In genomic region chr18:63342206-63342605, GRCh38 we compare ENCODE assay signal across 8 cellular contexts. TPM values are rescaled to one million over a fixed set of nuclear protein-coding genes. Genes with fewer than 3 reads are reported as not detected.
DNase-seq lines count a peak whose midpoint lies in the region; ATAC-seq, FAIRE-seq and TF ChIP-seq lines count a peak whose summit lies in the region.

No MANE protein-coding gene starts in this region.

- H3K27ac ChIP-seq in RWPE1 (no peak overlapping the region), endothelial cell of umbilical vein (ENCODE audit: insufficient read depth, low read depth, low read length) (no peak overlapping the region)

- H3K9ac ChIP-seq in endothelial cell of umbilical vein (replicated peaks; ENCODE audit: extremely low read depth, insufficient read depth, low read length), result no peak overlapping the region

- dilution Hi-C loops in endothelial cell of umbilical vein (cut with MboI; ENCODE audit: extremely low pct_ligation_motif_present, low sequenced_read_pairs), result no loop called here

- POLR2A ChIA-PET in RWPE1 (lab: Yijun Ruan, JAX; ENCODE audit: low non-redundant PET) (no interaction called here), endothelial cell of umbilical vein (lab: Charles Lee) (no interaction called here)

- peaks cover 6% of the 10 kb centered on the region for H3K36me3 ChIP-seq in H7 (replicated peaks; ENCODE audit: control insufficient read depth, insufficient read depth, low read length)
- peaks cover 15 to 24% of the 10 kb centered on the region in 2 experiments for H3K36me3 ChIP-seq in endothelial cell of umbilical vein (ENCODE audit: control insufficient read depth in 2 of 2, extremely low read depth in 1 of 2, insufficient read depth in 2 of 2, low read length in 2 of 2)
- no peaks in the 10 kb centered on the region for H3K36me3 ChIP-seq in mucosa of descending colon (ENCODE audit: low read depth)

- H3K9me1 ChIP-seq in endothelial cell of umbilical vein (replicated peaks; ENCODE audit: control insufficient read depth, extremely low read depth, insufficient read depth, low read length), result no peaks in the 10 kb centered on the region

- H3K4me3 Mint-ChIP-seq in osteocyte (ENCODE audit: unreplicated experiment), result no peak overlapping the region

- ATAC-seq in HG03135 (IDR thresholded peaks at IDR 0.05; ENCODE audit: unreplicated experiment) (no peak), mucosa of descending colon (no peak)

- H3K9me3 ChIP-seq in endothelial cell of umbilical vein (replicated peaks; ENCODE audit: control insufficient read depth, insufficient read depth, low read length) (no peaks in the 10 kb centered on the region), mucosa of descending colon (no peaks in the 10 kb centered on the region)

- no peak overlapping the region for H2AFZ ChIP-seq in endothelial cell of umbilical vein (ENCODE audit: low read depth, low read length)

- H3K27ac Mint-ChIP-seq in osteocyte (ENCODE audit: unreplicated experiment), result no peak overlapping the region

- no peak overlapping the region for H3K4me2 ChIP-seq in endothelial cell of umbilical vein (ENCODE audit: insufficient read depth, low read length)

- no peaks in the 10 kb centered on the region for H4K20me1 ChIP-seq in endothelial cell of umbilical vein (replicated peaks; ENCODE audit: control insufficient read depth, extremely low read depth, insufficient read depth, low read length)

- H3K4me1 ChIP-seq in endothelial cell of umbilical vein (ENCODE audit: control insufficient read depth, extremely low read depth, insufficient read depth, low read length) (no peaks in the 10 kb centered on the region), mucosa of descending colon (ENCODE audit: low read depth) (no peaks in the 10 kb centered on the region)

- CTCF ChIA-PET in RWPE1 (lab: Yijun Ruan, JAX), result interaction anchor here (0.6 kb wide), 1 partner anchor 97 kb away, joined by 3 read pairs; no protein-coding TSS in a partner anchor
- CTCF ChIA-PET in endothelial cell of umbilical vein (lab: Charles Lee), result interaction anchor here (0.7 to 4.7 kb wide), 3 partner anchors 12 to 97 kb away, joined by 3 to 34 read pairs (median 5); no protein-coding TSS in a partner anchor

- FAIRE-seq in endothelial cell of umbilical vein (lab: Jason Lieb, UNC), result no peak

- H3K27me3 Mint-ChIP-seq in osteocyte (ENCODE audit: unreplicated experiment), result no peaks in the 10 kb centered on the region

- no peak for TF ChIP-seq POLR2A in endothelial cell of umbilical vein (IDR thresholded peaks at IDR 0.05; ENCODE audit: low read depth, low read length)

- peaks cover 55% of the 10 kb centered on the region for H3K36me3 Mint-ChIP-seq in osteocyte (ENCODE audit: unreplicated experiment)

- H3K4me3 ChIP-seq in H7 (ENCODE audit: insufficient read depth, low read depth, low read length) (no peak overlapping the region), endothelial cell of umbilical vein (replicated peaks in 1 of 3; ENCODE audit: insufficient read depth in 1 of 3, low read depth in 1 of 3, low read length in 3 of 3) (no peak overlapping the region), mucosa of descending colon (no peak overlapping the region)

- TF ChIP-seq CTCF in RWPE1 (conservative IDR thresholded peaks at IDR 0.05; ENCODE audit: low read depth) (peak; percentile 62), endothelial cell of umbilical vein (IDR thresholded peaks at IDR 0.05; ENCODE audit: extremely low read depth in 1 of 2, insufficient read depth in 1 of 2, low read depth in 1 of 2, low read length in 2 of 2) (peak; percentile 45 to 52), osteocyte (IDR thresholded peaks at IDR 0.05) (peak; percentile 67), mucosa of descending colon (IDR thresholded peaks at IDR 0.05) (no peak)

- peaks cover 2% of the 10 kb centered on the region for H3K4me1 Mint-ChIP-seq in osteocyte (ENCODE audit: unreplicated experiment)

- BruUV-seq in endothelial cell of umbilical vein (replicated peaks; lab: Mats Ljungman, UMichigan), result no TSS peak

- H3K27me3 ChIP-seq in H7 (ENCODE audit: control insufficient read depth, insufficient read depth, low read length) (no peaks in the 10 kb centered on the region), endothelial cell of umbilical vein (ENCODE audit: control insufficient read depth in 2 of 2, insufficient read depth in 2 of 2, low read length in 2 of 2) (no peaks in the 10 kb centered on the region)

- H3K79me2 ChIP-seq in endothelial cell of umbilical vein (ENCODE audit: control insufficient read depth, insufficient read depth, low read length), result no peaks in the 10 kb centered on the region

- DNase-seq in DMS53 (lab: John Stamatoyannopoulos, UW) (peak; percentile 75), H7 (peak; percentile 72), RWPE1 (ENCODE audit: low spot score) (no peak), endothelial cell of umbilical vein (ENCODE audit: low read depth, low spot score) (peak; percentile 35), osteocyte (ENCODE audit: extremely low spot score, unreplicated experiment) (no peak), COR-L47 (lab: John Stamatoyannopoulos, UW) (no peak), mucosa of descending colon (no peak)

- intact Hi-C loops in endothelial cell of umbilical vein (cut with micrococcal nuclease) (loop anchor here (1.0 to 5.0 kb wide), 2 partner anchors 80 to 97 kb away; partner anchors contain the start of gene VPS4B), mucosa of descending colon (cut with DNase I, micrococcal nuclease) (no loop called here)

- no peaks in the 10 kb centered on the region for H3K9me3 Mint-ChIP-seq in osteocyte (ENCODE audit: unreplicated experiment)

TF ChIP-seq in endothelial cell of umbilical vein, 7 proteins besides CTCF, POLR2A, EP300 and RAD21:
- no peak for TF ChIP-seq EZH2 (IDR thresholded peaks at IDR 0.05; ENCODE audit: borderline replicate concordance, low read depth, low read length, severe bottlenecking)
- no peak for TF ChIP-seq GATA2 (IDR thresholded peaks at IDR 0.05; ENCODE audit: insufficient read depth, insufficient read length, low read depth, low read length)
- TF ChIP-seq JUN (IDR thresholded peaks at IDR 0.05; ENCODE audit: borderline replicate concordance, insufficient read depth, insufficient read length, low read depth), result no peak
- no peak for TF ChIP-seq MAX (IDR thresholded peaks at IDR 0.05; ENCODE audit: insufficient read depth, insufficient read length)
- TF ChIP-seq MYC (IDR thresholded peaks at IDR 0.05; ENCODE audit: low read depth, low read length), result no peak
- no peak for TF ChIP-seq POLR2AphosphoS5 (IDR thresholded peaks at IDR 0.05; ENCODE audit: insufficient read depth, low read depth, low read length)
- TF ChIP-seq FOS (IDR thresholded peaks at IDR 0.05; ENCODE audit: borderline replicate concordance, insufficient read depth, low read length), result no peak

RNA-seq across cellular contexts. Expression of gene BCL2, which starts 22.6 kb away (rescaled TPM):
- total RNA-seq in H7 (2014; rRNA removed; shearing (Covaris generic)), result 0.81 and 1.8 TPM in 2 replicates
- 3.8 and 5.0 TPM in 2 replicates for total RNA-seq in endothelial cell of umbilical vein
- 0.35 and 0.45 TPM in 2 replicates for polyA plus RNA-seq in endothelial cell of umbilical vein
- 0.52 and 0.61 TPM in 2 replicates for polyA plus RNA-seq in endothelial cell of umbilical vein (2011; cell fraction: cytosol; rRNA removed)
- polyA plus RNA-seq in endothelial cell of umbilical vein (2011; cell fraction: nucleus; rRNA removed), result 0.85 and 1.2 TPM in 2 replicates
- 0.63 and 0.94 TPM in 2 replicates for polyA plus RNA-seq in endothelial cell of umbilical vein (2012)
- polyA minus RNA-seq in endothelial cell of umbilical vein, result 2.1 and 2.2 TPM in 2 replicates
- 4.8 TPM for polyA minus RNA-seq in endothelial cell of umbilical vein (2011; cell fraction: cytosol; rRNA and poly(A)+ RNA removed)
- 4.5 and 5.2 TPM in 2 replicates for polyA minus RNA-seq in endothelial cell of umbilical vein (2011; cell fraction: nucleus; rRNA and poly(A)+ RNA removed)
- total RNA-seq in osteocyte, result 2.5 and 3.2 TPM in 2 replicates
- total RNA-seq in mucosa of descending colon, result 10 to 100 TPM; 17.7 to 25.7 (median 20.5) TPM

RNA-seq across cellular contexts. Expression of gene KDSR, which starts 24.8 kb away (rescaled TPM):
- total RNA-seq in H7 (2014; rRNA removed; shearing (Covaris generic)), result 21.1 and 23.9 TPM in 2 replicates
- 40.6 and 43.1 TPM in 2 replicates for total RNA-seq in endothelial cell of umbilical vein
- polyA plus RNA-seq in endothelial cell of umbilical vein, result 11.1 and 17.1 TPM in 2 replicates
- 19.8 and 20.7 TPM in 2 replicates for polyA plus RNA-seq in endothelial cell of umbilical vein (2011; cell fraction: cytosol; rRNA removed)
- 19.6 and 23.8 TPM in 2 replicates for polyA plus RNA-seq in endothelial cell of umbilical vein (2011; cell fraction: nucleus; rRNA removed)
- 27.6 and 33.5 TPM in 2 replicates for polyA plus RNA-seq in endothelial cell of umbilical vein (2012)
- polyA minus RNA-seq in endothelial cell of umbilical vein, result 39.5 and 42.8 TPM in 2 replicates
- 34.7 TPM for polyA minus RNA-seq in endothelial cell of umbilical vein (2011; cell fraction: cytosol; rRNA and poly(A)+ RNA removed)
- polyA minus RNA-seq in endothelial cell of umbilical vein (2011; cell fraction: nucleus; rRNA and poly(A)+ RNA removed), result 34.2 and 40.8 TPM in 2 replicates
- 87.7 and 90.5 TPM in 2 replicates for total RNA-seq in osteocyte
- total RNA-seq in mucosa of descending colon, result 10 to 100 TPM; 33.6 to 79.4 (median 51.4) TPM

Comparison
In these comparisons a context has a peak if more than half of its experiments do, and no peak if none do; other contexts are left out.
1. DNase-seq: peak in DMS53 (single experiment), H7 (single experiment) and endothelial cell of umbilical vein (single experiment); none in RWPE1 (single experiment), osteocyte (single experiment), COR-L47 (single experiment) and mucosa of descending colon (0 of 3).